14 cellular contexts compared by ENCODE assay signal in the genomic region with DNA sequence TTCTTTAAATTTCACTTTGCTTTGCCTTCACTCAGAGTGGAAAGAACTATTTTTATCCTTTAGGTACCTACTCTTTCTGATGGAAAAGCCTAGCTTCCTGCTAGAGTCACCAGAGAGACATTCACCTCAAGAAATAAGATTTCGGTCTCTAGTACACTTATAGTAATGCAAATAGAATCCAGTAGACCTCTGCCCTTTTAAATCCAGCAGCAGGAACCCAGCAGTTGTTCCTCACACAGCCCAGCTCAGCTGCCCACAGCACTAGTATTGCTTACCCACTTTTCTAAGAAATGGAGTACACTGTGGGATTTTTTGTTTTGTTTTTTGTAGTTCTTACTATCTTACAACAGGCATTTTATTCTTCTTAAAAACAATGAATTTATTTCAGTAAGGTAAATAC.
DNase-seq lines count a peak whose midpoint lies in the region; ATAC-seq and TF ChIP-seq lines count a peak whose summit lies in the region.
"Had no signal": no experiment of that assay in that cellular context is flagged by ENCODE, and none has a peak within 500 bp of the region (broad histone marks: within the 10 kb centered on the region; RNA-seq: fewer than 3 reads in every experiment).

No MANE protein-coding gene starts in this region.

- H3K4me3 ChIP-seq in HUES64 (ENCODE audit: low read length) (no peak overlapping the region), mesendoderm (ENCODE audit: low read length) (no peak overlapping the region)
- H3K4me3 ChIP-seq: PC-9 had no signal

- no peak overlapping the region for H3K23ac ChIP-seq in mesendoderm (ENCODE audit: low read length)

- H3K9me3 ChIP-seq in HUES64 (ENCODE audit: insufficient read depth, low read depth, low read length): peaks cover 2% of the 10 kb centered on the region; the same call in 1 of the 2 replicates

- peak overlapping the region; percentile 38 for H3K56ac ChIP-seq in mesendoderm (ENCODE audit: low read length)

- 19% methylated on average over 1 of the region's 1 CpG for WGBS in HUES64
- WGBS in mesendoderm (ENCODE audit: extremely low coverage, insufficient coverage, low lambda C conversion rate): no CpG with 5 or more reads among the region's 1 CpG

- no peaks in the 10 kb centered on the region for H3K36me3 Mint-ChIP-seq in endothelial cell (ENCODE audit: low read depth, unreplicated experiment)
- H3K36me3 Mint-ChIP-seq: IgD-negative memory B cell had no signal

- H3K18ac ChIP-seq in mesendoderm (ENCODE audit: low read length): peak overlapping the region; percentile 51

- no peaks in the 10 kb centered on the region for H3K27me3 Mint-ChIP-seq in endothelial cell (ENCODE audit: unreplicated experiment)
- H3K27me3 Mint-ChIP-seq: IgD-negative memory B cell had no signal

- no peaks in the 10 kb centered on the region for H3K9me3 Mint-ChIP-seq in endothelial cell (ENCODE audit: unreplicated experiment)

- ATAC-seq in Right ventricle myocardium superior (ENCODE audit: poor library complexity) (no peak), GM21619 (IDR thresholded peaks at IDR 0.05; ENCODE audit: unreplicated experiment) (no peak)

- peak overlapping the region; percentile 0; the same call in 1 of the 2 replicates for H3K9ac ChIP-seq in HUES64 (ENCODE audit: low read depth, low read length)
- H3K9ac ChIP-seq in mesendoderm (ENCODE audit: low read length): no peak overlapping the region

- H2AK5ac ChIP-seq in mesendoderm (ENCODE audit: low read length): no peak overlapping the region

- H3K27me3 ChIP-seq in HUES64 (ENCODE audit: insufficient read depth, low read length) (no peaks in the 10 kb centered on the region), mesendoderm (ENCODE audit: insufficient read depth, low read length, poor library complexity) (no peaks in the 10 kb centered on the region)

- TF ChIP-seq CTCF in endothelial cell (IDR thresholded peaks at IDR 0.05; ENCODE audit: unreplicated experiment): no peak

- H3K4me1 ChIP-seq in HUES64 (ENCODE audit: insufficient read depth, low read length) (peaks cover 39% of the 10 kb centered on the region), mesendoderm (ENCODE audit: control insufficient read depth, low read depth, low read length) (no peaks in the 10 kb centered on the region)

- no peaks in the 10 kb centered on the region for H3K79me1 ChIP-seq in mesendoderm (ENCODE audit: low read length)

- H3K27ac ChIP-seq in HUES64 (ENCODE audit: low read depth, low read length) (peak overlapping the region; percentile 8), mesendoderm (ENCODE audit: low read depth, low read length) (no peak overlapping the region)
- H3K27ac ChIP-seq: PC-9 had no signal

- no peak for DNase-seq in endothelial cell (ENCODE audit: low spot score)
- DNase-seq in mesendoderm: no peak
- DNase-seq in Right ventricle myocardium superior: no peak
- DNase-seq in islet precursor cell: no peak
- no peak for DNase-seq in activated T-cell treated with anti-CD3 and anti-CD28 coated beads for 4 hours
- DNase-seq: COR-L47; NCI-H187 treated with DMSO at 0.1 percent for 48 hours; NCI-H69; NK-92 treated with Interleukin-12 subunit alpha and Interleukin-12 subunit beta, amount 100 ng/mL, for 24 hours; PC-9; SW 1271 had no signal

- no peak overlapping the region for H3K4ac ChIP-seq in mesendoderm (ENCODE audit: low read depth, low read length)

- no peak overlapping the region for H4K5ac ChIP-seq in mesendoderm (ENCODE audit: low read length)

- H3K79me2 ChIP-seq in mesendoderm (ENCODE audit: control insufficient read depth, insufficient read depth, low read length): no peaks in the 10 kb centered on the region

- H3K27ac Mint-ChIP-seq in endothelial cell (ENCODE audit: unreplicated experiment): peak overlapping the region; percentile 71
- H3K27ac Mint-ChIP-seq: IgD-negative memory B cell had no signal

- H2BK5ac ChIP-seq in mesendoderm (ENCODE audit: low read length): no peak overlapping the region

- no peaks in the 10 kb centered on the region for H3K36me3 ChIP-seq in HUES64 (ENCODE audit: insufficient read depth, low read length)
- H3K36me3 ChIP-seq in mesendoderm (ENCODE audit: control insufficient read depth, insufficient read depth, low read length): no peaks in the 10 kb centered on the region

- H2BK120ac ChIP-seq in mesendoderm (ENCODE audit: low read depth, low read length): no peak overlapping the region

- H3K4me3 Mint-ChIP-seq in endothelial cell (ENCODE audit: unreplicated experiment): no peak overlapping the region
- H3K4me3 Mint-ChIP-seq: IgD-negative memory B cell had no signal

- no peak overlapping the region for H3K4me2 ChIP-seq in mesendoderm (ENCODE audit: low read length)
- H3K4me2 ChIP-seq: PC-9 had no signal

- H4K8ac ChIP-seq in mesendoderm (ENCODE audit: low read depth, low read length): no peak overlapping the region

- no peak overlapping the region for H2BK15ac ChIP-seq in mesendoderm (replicated peaks; ENCODE audit: low read depth)

- intact Hi-C loops in Right ventricle myocardium superior (cut with DNase I): no loop called here

- peaks cover 28% of the 10 kb centered on the region for H3K4me1 Mint-ChIP-seq in endothelial cell (ENCODE audit: unreplicated experiment)
- H3K4me1 Mint-ChIP-seq: IgD-negative memory B cell had no signal
